In the genomic region with DNA sequence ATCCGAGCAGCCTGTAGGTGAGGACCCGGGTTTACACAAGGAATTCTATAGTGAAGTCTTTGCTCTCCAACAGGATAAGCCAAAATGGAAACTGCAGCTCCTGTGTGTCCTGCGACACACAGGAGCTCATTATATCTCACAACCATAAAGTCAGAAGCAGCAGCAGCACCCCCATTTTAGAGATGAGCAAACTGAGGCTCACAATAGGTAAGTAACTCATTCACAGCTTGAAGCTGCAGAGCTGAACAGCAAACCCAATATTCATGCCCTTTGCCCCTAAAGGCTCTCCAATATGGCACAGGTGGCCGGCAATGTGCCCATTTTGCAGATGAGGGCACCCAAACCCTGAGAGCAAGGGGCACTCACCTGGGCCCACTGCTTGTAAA, we compare ENCODE assay signal across 14 cellular contexts.
"Had no signal": no experiment of that assay in that cellular context is flagged by ENCODE, and none has a peak within 500 bp of the region (broad histone marks: within the 10 kb centered on the region; RNA-seq: fewer than 3 reads in every experiment).

No MANE protein-coding gene starts in this region.

- H3K27ac ChIP-seq: neural progenitor cell, psoas muscle, upper lobe of left lung had no signal

- H3K4me2 ChIP-seq: neural progenitor cell had no signal

- H3K36me3 ChIP-seq: neural progenitor cell had no signal

- H3K27me3 Mint-ChIP-seq: activated CD4-positive, alpha-beta T cell treated with anti-CD3 and anti-CD28 coated beads, Interleukin-2, amount 10 ng/mL, durations not matched to agents 7 days and 5 days; activated naive CD8-positive, alpha-beta T cell treated with anti-CD3 and anti-CD28 coated beads for 36 hours had no signal

- H3K27ac Mint-ChIP-seq: activated CD4-positive, alpha-beta T cell treated with anti-CD3 and anti-CD28 coated beads, Interleukin-2, amount 10 ng/mL, durations not matched to agents 7 days and 5 days; activated naive CD8-positive, alpha-beta T cell treated with anti-CD3 and anti-CD28 coated beads for 36 hours; neural progenitor cell had no signal

- H2AFZ ChIP-seq: neural progenitor cell had no signal

- H3K9me3 ChIP-seq: esophagus squamous epithelium, psoas muscle, upper lobe of left lung had no signal

- H3K4me3 Mint-ChIP-seq: activated CD4-positive, alpha-beta T cell treated with anti-CD3 and anti-CD28 coated beads, Interleukin-2, amount 10 ng/mL, durations not matched to agents 7 days and 5 days; activated naive CD8-positive, alpha-beta T cell treated with anti-CD3 and anti-CD28 coated beads for 36 hours had no signal

- H3K4me3 ChIP-seq: esophagus squamous epithelium, left lung, neural progenitor cell, psoas muscle, upper lobe of left lung had no signal

- H3K27me3 ChIP-seq: esophagus squamous epithelium, left lung, neural progenitor cell, upper lobe of left lung had no signal

- DNase-seq: activated CD4-positive, alpha-beta T cell treated with anti-CD3 and anti-CD28 coated beads, Interleukin-2, amount 10 ng/mL, durations not matched to agents 7 days and 5 days; activated CD4-positive, CD25-positive, alpha-beta regulatory T cell; activated CD8-positive, alpha-beta memory T cell treated with anti-CD3 and anti-CD28 coated beads for 24 hours; activated naive CD8-positive, alpha-beta T cell treated with anti-CD3 and anti-CD28 coated beads for 36 hours; esophagus squamous epithelium; hippocampal formation; left lung; mesendoderm; psoas muscle; stimulated activated CD4-positive, alpha-beta T cell treated with anti-CD3 and anti-CD28 coated beads, Interleukin-2, amount 100 ng/mL, for 48 hours; stimulated activated naive CD4-positive, alpha-beta T cell treated with Interleukin-2 at 50 U/mL for 16 hours; SW 1271; upper lobe of left lung had no signal

- H3K9me3 Mint-ChIP-seq: activated CD4-positive, alpha-beta T cell treated with anti-CD3 and anti-CD28 coated beads, Interleukin-2, amount 10 ng/mL, durations not matched to agents 7 days and 5 days; activated naive CD8-positive, alpha-beta T cell treated with anti-CD3 and anti-CD28 coated beads for 36 hours; neural progenitor cell had no signal

- H3K36me3 Mint-ChIP-seq: neural progenitor cell had no signal

- ATAC-seq: left lung, psoas muscle had no signal
